8 cellular contexts compared by ENCODE assay signal in genomic region chr2:175166216-175166824, GRCh38. TPM values are rescaled to one million over a fixed set of nuclear protein-coding genes. Genes with fewer than 3 reads are reported as not detected.
DNase-seq lines count a peak whose midpoint lies in the region; ATAC-seq, FAIRE-seq and TF ChIP-seq lines count a peak whose summit lies in the region.

No MANE protein-coding gene starts in this region.

- H3K27ac Mint-ChIP-seq in endothelial cell (ENCODE audit: unreplicated experiment) (peak overlapping the region; percentile 100), progenitor cell of endocrine pancreas (peak overlapping the region; percentile 99)

- H3K4me1 Mint-ChIP-seq in endothelial cell (ENCODE audit: unreplicated experiment) (peaks cover 2% of the 10 kb centered on the region), progenitor cell of endocrine pancreas (ENCODE audit: low read depth) (peaks cover 14% of the 10 kb centered on the region)

- no peak for TF ChIP-seq CTCF in endothelial cell (IDR thresholded peaks at IDR 0.05; ENCODE audit: unreplicated experiment)
- no peak for TF ChIP-seq CTCF in progenitor cell of endocrine pancreas (IDR thresholded peaks at IDR 0.05; ENCODE audit: unreplicated experiment)

- H3K4me3 Mint-ChIP-seq in endothelial cell (ENCODE audit: unreplicated experiment) (peak overlapping the region; percentile 100), progenitor cell of endocrine pancreas (ENCODE audit: low read depth) (peak overlapping the region; percentile 99)

- TF ChIP-seq POLR2A in GM12892 (IDR thresholded peaks at IDR 0.05; ENCODE audit: low read depth, low read length) = no peak

- H3K36me3 Mint-ChIP-seq in endothelial cell (ENCODE audit: low read depth, unreplicated experiment) (no peaks in the 10 kb centered on the region), progenitor cell of endocrine pancreas (ENCODE audit: insufficient read depth) (peaks cover 1% of the 10 kb centered on the region)

- peaks cover 7% of the 10 kb centered on the region for H3K27me3 Mint-ChIP-seq in endothelial cell (ENCODE audit: unreplicated experiment)
- no peaks in the 10 kb centered on the region for H3K27me3 Mint-ChIP-seq in progenitor cell of endocrine pancreas

- DNase-seq in GM12892 (ENCODE audit: insufficient read length) (no peak), OCI-M1 (lab: John Stamatoyannopoulos, UW) (peak; percentile 46), endothelial cell (ENCODE audit: low spot score) (no peak), progenitor cell of endocrine pancreas (ENCODE audit: low spot score, unreplicated experiment) (no peak), COLO829 (ENCODE audit: low spot score) (no peak), glomerular visceral epithelial cell (ENCODE audit: extremely low spot score) (no peak), GDM1 (lab: John Stamatoyannopoulos, UW) (no peak)

- H3K9me3 Mint-ChIP-seq in endothelial cell (ENCODE audit: unreplicated experiment) (no peaks in the 10 kb centered on the region), progenitor cell of endocrine pancreas (ENCODE audit: low read depth) (no peaks in the 10 kb centered on the region)

- FAIRE-seq in GM12892 (lab: Jason Lieb, UNC) = peak; percentile 9

- ATAC-seq in GM19324 (IDR thresholded peaks at IDR 0.05; ENCODE audit: low FRiP score, unreplicated experiment) = no peak

RNA-seq across cellular contexts. Expression of gene ATF2, which starts 1.7 kb away (rescaled TPM):
- 29.3 TPM for polyA plus RNA-seq in GM12892 (2012; ENCODE audit: missing spikeins)
- total RNA-seq in endothelial cell (ENCODE audit: unreplicated experiment) (63.3 TPM), progenitor cell of endocrine pancreas (58.9 and 69.8 TPM in 2 replicates)

RNA-seq across cellular contexts. Expression of gene ATP5MC3, which starts 15.2 kb away (rescaled TPM):
- 483 TPM for polyA plus RNA-seq in GM12892 (2012; ENCODE audit: missing spikeins)
- total RNA-seq in endothelial cell (ENCODE audit: unreplicated experiment) (207 TPM), progenitor cell of endocrine pancreas (185 and 192 TPM in 2 replicates)
